ENCODE assay signal across 11 cellular contexts in the genomic region with DNA sequence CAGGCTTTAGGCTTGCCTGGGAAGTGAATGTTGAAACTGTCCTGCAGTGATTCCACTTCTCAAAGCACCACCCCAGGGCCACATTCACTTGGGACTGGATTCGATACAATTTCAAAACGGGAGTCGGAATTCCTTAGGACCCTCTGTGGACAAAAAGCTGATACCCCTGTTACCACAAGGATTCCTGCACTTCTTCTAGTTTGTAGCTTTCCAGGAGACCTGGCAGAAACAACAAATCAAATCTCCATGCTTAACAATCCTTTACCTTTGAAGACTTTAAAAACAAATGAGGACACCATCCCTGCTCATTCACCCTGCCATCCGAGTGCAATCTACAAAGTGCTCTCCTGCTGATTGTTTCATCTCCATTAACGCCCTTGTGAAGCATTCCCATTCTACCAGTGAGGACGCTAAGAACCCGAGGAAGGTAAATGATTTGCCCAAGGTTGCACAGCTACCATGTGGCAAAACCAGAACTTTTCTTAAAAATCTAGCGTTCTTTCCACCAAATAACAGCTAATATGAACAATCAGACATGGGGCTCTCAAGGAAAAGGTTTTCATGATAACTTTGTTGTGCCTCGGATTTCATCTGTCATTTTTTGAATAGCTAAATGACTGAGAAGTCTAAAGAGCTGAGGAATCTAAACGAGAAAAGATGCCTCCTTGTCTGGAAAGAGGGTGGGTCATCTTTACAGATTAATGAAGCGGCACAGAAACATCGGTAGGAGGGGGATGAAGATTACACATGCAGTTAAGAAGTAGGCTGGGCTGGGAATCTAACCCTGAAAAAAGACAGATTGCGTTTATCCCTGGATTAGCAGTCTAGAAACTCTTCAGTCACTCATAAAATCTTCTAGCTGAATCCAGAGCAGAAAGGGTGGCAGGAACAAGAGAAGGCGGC. TPM values are rescaled to one million over a fixed set of nuclear protein-coding genes. Genes with fewer than 3 reads are reported as not detected.
DNase-seq lines count a peak whose midpoint lies in the region; ATAC-seq, FAIRE-seq and TF ChIP-seq lines count a peak whose summit lies in the region.
"Had no signal": no experiment of that assay in that cellular context is flagged by ENCODE, and none has a peak within 500 bp of the region (broad histone marks: within the 10 kb centered on the region; RNA-seq: fewer than 3 reads in every experiment).

No MANE protein-coding gene starts in this region.

- peaks cover 37% of the 10 kb centered on the region for H3K4me1 Mint-ChIP-seq in Calu3 (ENCODE audit: low read depth, unreplicated experiment)

- H3K27me3 ChIP-seq in Peyer's patch: no peaks in the 10 kb centered on the region
- H3K27me3 ChIP-seq in esophagus muscularis mucosa: peaks cover 0 to 63% (median 9%) of the 10 kb centered on the region in 4 donors
- H3K27me3 ChIP-seq in parathyroid adenoma (ENCODE audit: control insufficient read depth, insufficient read depth, low read length): no peaks in the 10 kb centered on the region
- H3K27me3 ChIP-seq in tibial nerve: peaks cover 0 to 46% of the 10 kb centered on the region in 2 donors

- H3K4me2 ChIP-seq in parathyroid adenoma (ENCODE audit: low read length): peak overlapping the region; percentile 68

- peaks cover 33% of the 10 kb centered on the region for H3K36me3 Mint-ChIP-seq in Calu3 (ENCODE audit: insufficient read depth, unreplicated experiment)

- H3K9me3 ChIP-seq in Peyer's patch: no peaks in the 10 kb centered on the region
- no peaks in the 10 kb centered on the region for H3K9me3 ChIP-seq in esophagus muscularis mucosa
- no peaks in the 10 kb centered on the region for H3K9me3 ChIP-seq in parathyroid adenoma (ENCODE audit: control insufficient read depth, low read length)
- no peaks in the 10 kb centered on the region for H3K9me3 ChIP-seq in tibial nerve

- TF ChIP-seq POLR2A in Peyer's patch (IDR thresholded peaks at IDR 0.05): no peak
- no peak for TF ChIP-seq POLR2A in esophagus muscularis mucosa (IDR thresholded peaks at IDR 0.05; ENCODE audit: low read depth)
- no peak for TF ChIP-seq POLR2A in tibial nerve (IDR thresholded peaks at IDR 0.05)

- ATAC-seq in omental fat pad (ENCODE audit: low FRiP score): no peak

- no peak for TF ChIP-seq CTCF in Calu3 (IDR thresholded peaks at IDR 0.05; ENCODE audit: unreplicated experiment)
- no peak for TF ChIP-seq CTCF in Peyer's patch (IDR thresholded peaks at IDR 0.05)
- TF ChIP-seq CTCF in esophagus muscularis mucosa (IDR thresholded peaks at IDR 0.05): no peak
- TF ChIP-seq CTCF in parathyroid adenoma (IDR thresholded peaks at IDR 0.05): no peak
- TF ChIP-seq CTCF in tibial nerve (IDR thresholded peaks at IDR 0.05): no peak
- no peak for TF ChIP-seq CTCF in omental fat pad (IDR thresholded peaks at IDR 0.05)

- CTCF ChIA-PET in Calu3 (lab: Charles Lee): interaction anchor here (1.2 to 1.3 kb wide), 4 partner anchors 13 to 66 kb away, joined by 3 to 6 read pairs (median 4); a partner anchor contains a TSS

- no peaks in the 10 kb centered on the region for H3K79me2 ChIP-seq in parathyroid adenoma

- H3K4me3 ChIP-seq in Peyer's patch (peak overlapping the region in 2 of 4 donors; percentile 46 to 47), esophagus muscularis mucosa (peak overlapping the region; percentile 34 to 48 (median 43)), parathyroid adenoma (ENCODE audit: low read depth, low read length) (peak overlapping the region; percentile 52), tibial nerve (peak overlapping the region in 2 of 4 donors; percentile 37 to 43)

- FAIRE-seq in RCC 7860 (lab: Jason Lieb, UNC): no peak
- FAIRE-seq: TTC549 had no signal

- H2AFZ ChIP-seq in parathyroid adenoma: peak overlapping the region; percentile 76

- peaks cover 0 to 13% (median 0%) of the 10 kb centered on the region in 4 donors for H3K4me1 ChIP-seq in Peyer's patch
- peaks cover 0 to 14% (median 4%) of the 10 kb centered on the region in 4 donors for H3K4me1 ChIP-seq in esophagus muscularis mucosa
- peaks cover 7% of the 10 kb centered on the region for H3K4me1 ChIP-seq in parathyroid adenoma
- peaks cover 0 to 25% (median 4%) of the 10 kb centered on the region in 4 donors for H3K4me1 ChIP-seq in tibial nerve

- no peak overlapping the region for H3K9ac ChIP-seq in parathyroid adenoma

- H3K27ac ChIP-seq in Peyer's patch: peak overlapping the region in 3 of 4 donors; percentile 9 to 75 (median 71)
- peak overlapping the region in 3 of 4 donors; percentile 5 to 28 (median 18) for H3K27ac ChIP-seq in esophagus muscularis mucosa (replicated peaks in 1 of 4)
- H3K27ac ChIP-seq in parathyroid adenoma: peak overlapping the region; percentile 89
- peak overlapping the region in 2 of 4 donors; percentile 13 to 61 for H3K27ac ChIP-seq in tibial nerve

- 63% methylated on average over 14 of the region's 14 CpGs for WGBS in esophagus muscularis mucosa
- WGBS in tibial nerve, 2 donors: 43 to 53% methylated on average over 14 of the region's 14 CpGs

- H3K9me3 Mint-ChIP-seq in Calu3 (ENCODE audit: low read depth, unreplicated experiment): no peaks in the 10 kb centered on the region

- no peak for DNase-seq in Calu3
- DNase-seq in Peyer's patch: no peak
- DNase-seq in esophagus muscularis mucosa (ENCODE audit: extremely low spot score): no peak
- no peak for DNase-seq in tibial nerve (ENCODE audit: low spot score in 2 of 2)
- DNase-seq in omental fat pad (ENCODE audit: low spot score): no peak
- no peak for DNase-seq in DMS53 treated with DMSO at 0.1 percent for 48 hours (lab: John Stamatoyannopoulos, UW; ENCODE audit: unreplicated experiment)
- DNase-seq in RCC 7860 (ENCODE audit: low spot score): no peak
- DNase-seq: GF-D8 had no signal

- peak overlapping the region; percentile 98 for H3K27ac Mint-ChIP-seq in Calu3 (ENCODE audit: unreplicated experiment)

- BruUV-seq in Calu3 (replicated peaks; lab: Mats Ljungman, UMichigan): TSS peak; percentile 88

- TF ChIP-seq EP300 in esophagus muscularis mucosa (IDR thresholded peaks at IDR 0.05) (no peak), tibial nerve (IDR thresholded peaks at IDR 0.05) (no peak)

- H3K4me3 Mint-ChIP-seq in Calu3 (ENCODE audit: low read depth, unreplicated experiment): peak overlapping the region; percentile 94

- no peaks in the 10 kb centered on the region for H3K36me3 ChIP-seq in Peyer's patch
- no peaks in the 10 kb centered on the region for H3K36me3 ChIP-seq in esophagus muscularis mucosa
- no peaks in the 10 kb centered on the region for H3K36me3 ChIP-seq in parathyroid adenoma (ENCODE audit: control insufficient read depth, insufficient read depth, low read length)
- no peaks in the 10 kb centered on the region for H3K36me3 ChIP-seq in tibial nerve

- intact Hi-C loops in Calu3 (cut with micrococcal nuclease; ENCODE audit: unreplicated experiment): loop anchor here (2.0 kb wide), 1 partner anchor 26 kb away; no protein-coding TSS in a partner anchor
- intact Hi-C loops in esophagus muscularis mucosa (cut with DNase I): no loop called here

- no peaks in the 10 kb centered on the region for H3K27me3 Mint-ChIP-seq in Calu3 (ENCODE audit: unreplicated experiment)

RNA-seq across cellular contexts. Expression of a gene that starts 0.7 kb away (rescaled TPM):
- total RNA-seq in Calu3 (2022): 69.6 and 81.7 TPM in 2 replicates
- 10 to 100 TPM; 21.0 to 32.4 (median 22.3) TPM for total RNA-seq in Peyer's patch
- 10 to 100 TPM in 3 of 4 donors, 1 to 10 TPM in 1; 6.6 to 31.6 (median 13.9) TPM for total RNA-seq in esophagus muscularis mucosa
- total RNA-seq in tibial nerve: 10 to 100 TPM in 3 of 4 donors, 1 to 10 TPM in 1; 6.7 to 53.7 (median 27.0) TPM
- total RNA-seq in omental fat pad: 10 to 100 TPM in 3 of 4 donors, 1 to 10 TPM in 1; 6.8 to 56.6 (median 33.6) TPM

RNA-seq across cellular contexts. Expression of a gene that starts 12.7 kb away (rescaled TPM):
- total RNA-seq in Calu3 (2022): 5.9 and 6.9 TPM in 2 replicates
- 10 to 100 TPM in 1 of 4 donors, 1 to 10 TPM in 2, under 1 TPM in 1; 0.83 to 15.4 (median 7.8) TPM for total RNA-seq in Peyer's patch
- total RNA-seq in esophagus muscularis mucosa: under 1 TPM; 0.42 to 0.52 (median 0.48) TPM
- 1 to 10 TPM in 3 of 4 donors, under 1 TPM in 1; 0.87 to 3.1 (median 1.9) TPM for total RNA-seq in tibial nerve
- 1 to 10 TPM; 1.3 to 2.5 (median 2.4) TPM for total RNA-seq in omental fat pad

RNA-seq across cellular contexts. Expression of a gene that starts 39.7 kb away (rescaled TPM):
- not detected in 2 replicates for total RNA-seq in Calu3 (2022)
- 1 to 10 TPM; 6.6 to 9.9 (median 8.7) TPM for total RNA-seq in Peyer's patch
- total RNA-seq in esophagus muscularis mucosa: 1 to 10 TPM in 2 of 4 donors, under 1 TPM in 2; 0.42 to 2.8 (median 0.96) TPM
- total RNA-seq in tibial nerve: 1 to 10 TPM in 1 of 4 donors, under 1 TPM in 2, not detected in 1; 0.78 to 3.6 (median 0.90) TPM
- 1 to 10 TPM; 2.8 to 4.1 (median 3.0) TPM for total RNA-seq in omental fat pad
- total RNA-seq: cerebellum had no signal

RNA-seq across cellular contexts. Expression of a gene that starts 40.0 kb away (rescaled TPM):
- 0.07 TPM in 1 of 2 replicates, not detected in the other for total RNA-seq in Calu3 (2022)
- total RNA-seq in Peyer's patch: 10 to 100 TPM in 3 of 4 donors, 1 to 10 TPM in 1; 7.5 to 83.3 (median 14.4) TPM
- 1 to 10 TPM in 3 of 4 donors, under 1 TPM in 1; 0.92 to 8.9 (median 1.2) TPM for total RNA-seq in esophagus muscularis mucosa
- 1 to 10 TPM in 3 of 4 donors, under 1 TPM in 1; 0.60 to 4.5 (median 3.9) TPM for total RNA-seq in tibial nerve
- total RNA-seq in omental fat pad: 10 to 100 TPM in 3 of 4 donors, 1 to 10 TPM in 1; 9.9 to 35.9 (median 13.7) TPM
